3 cellular contexts compared by ENCODE assay signal in the genomic region with DNA sequence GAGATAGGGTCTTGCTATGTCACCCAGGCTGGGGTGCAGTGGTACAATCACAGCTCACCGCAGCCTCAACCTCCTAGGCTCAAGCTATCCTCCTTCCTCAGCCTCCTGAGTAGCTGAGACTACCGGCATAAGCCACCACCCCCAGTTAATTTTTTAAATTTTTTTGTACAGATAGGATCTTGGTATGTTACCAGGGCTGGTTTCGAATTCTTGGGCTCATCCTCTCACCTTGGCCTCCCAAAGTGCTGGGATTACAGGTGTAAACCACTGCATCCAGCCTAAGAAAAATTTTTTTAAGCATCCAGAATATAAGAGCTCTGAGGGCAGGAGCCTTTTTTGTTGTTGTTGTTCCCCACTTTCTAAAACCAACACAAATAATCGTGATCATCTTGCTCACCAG.
"Had no signal": no experiment of that assay in that cellular context is flagged by ENCODE, and none has a peak within 500 bp of the region (broad histone marks: within the 10 kb centered on the region; RNA-seq: fewer than 3 reads in every experiment).

No MANE protein-coding gene starts in this region.

- ATAC-seq: GM12878 had no signal

- DNase-seq: GDM1, GF-D8 had no signal

- H3K4me3 ChIP-seq: GM12878 had no signal
